1 cellular context compared by ENCODE assay signal in genomic region chr11:63480039-63480438, GRCh38.
TF ChIP-seq lines count a peak whose summit lies in the region.

No MANE protein-coding gene starts in this region.

TF ChIP-seq in K562, 482 proteins besides CTCF, POLR2A, EP300 and RAD21 (continued from another document):
- TF ChIP-seq PBX2 (CRISPR knock-in tag; IDR thresholded peaks at IDR 0.05; ENCODE audit: low read depth) (peak; percentile 38), PBX2 (tag; conservative IDR thresholded peaks at IDR 0.05; ENCODE audit: low read depth) (peak; percentile 76), FOXK2 (conservative IDR thresholded peaks at IDR 0.05 in 1 of 2, IDR thresholded peaks at IDR 0.05 in 1 of 2; ENCODE audit: low read depth in 2 of 2) (peak; percentile 48 to 53; a peak in 2 of 4 replicates)
- TF ChIP-seq, protein P1, sequence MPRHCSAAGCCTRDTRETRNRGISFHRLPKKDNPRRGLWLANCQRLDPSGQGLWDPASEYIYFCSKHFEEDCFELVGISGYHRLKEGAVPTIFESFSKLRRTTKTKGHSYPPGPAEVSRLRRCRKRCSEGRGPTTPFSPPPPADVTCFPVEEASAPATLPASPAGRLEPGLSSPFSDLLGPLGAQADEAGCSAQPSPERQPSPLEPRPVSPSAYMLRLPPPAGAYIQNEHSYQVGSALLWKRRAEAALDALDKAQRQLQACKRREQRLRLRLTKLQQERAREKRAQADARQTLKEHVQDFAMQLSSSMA (CRISPR knock-in tag; IDR thresholded peaks at IDR 0.05): no peak
